ENCODE assay signal across 1 cellular context in genomic region chr9:129258124-129258822, GRCh38.
TF ChIP-seq lines count a peak whose summit lies in the region.

No MANE protein-coding gene starts in this region.

TF ChIP-seq in K562, 482 proteins besides CTCF, POLR2A, EP300 and RAD21 (continued from another document and continues in another):
- no peak; the same call in 1 of the 2 replicates for TF ChIP-seq E2F4 (CRISPR knock-in tag; IDR thresholded peaks at IDR 0.05; ENCODE audit: low read depth)
- TF ChIP-seq ILK (tag; IDR thresholded peaks at IDR 0.05; ENCODE audit: borderline replicate concordance, low read depth): no peak
- no peak for TF ChIP-seq ARNT (IDR thresholded peaks at IDR 0.05)
- TF ChIP-seq EP400 (IDR thresholded peaks at IDR 0.05): peak; percentile 22; the same call in 1 of the 2 replicates
- TF ChIP-seq ZNF511 (CRISPR knock-in tag; IDR thresholded peaks at IDR 0.05): no peak
- TF ChIP-seq DNMT1 (IDR thresholded peaks at IDR 0.05): no peak
- TF ChIP-seq PRDM10 (IDR thresholded peaks at IDR 0.05; ENCODE audit: partially characterized antibody): peak; percentile 89
- no peak for TF ChIP-seq PURB (CRISPR knock-in tag; IDR thresholded peaks at IDR 0.05; ENCODE audit: low read depth)
- TF ChIP-seq HNRNPL (IDR thresholded peaks at IDR 0.05; ENCODE audit: low read depth, low read length): no peak
- no peak for TF ChIP-seq TAF7 (tag; IDR thresholded peaks at IDR 0.05)
- no peak for TF ChIP-seq ZSCAN32 (CRISPR knock-in tag; IDR thresholded peaks at IDR 0.05)
- no peak for TF ChIP-seq ZBTB34 (CRISPR knock-in tag; IDR thresholded peaks at IDR 0.05)
- no peak for TF ChIP-seq NFE2 (IDR thresholded peaks at IDR 0.05; ENCODE audit: low read depth)
- no peak for TF ChIP-seq BRF2 (IDR thresholded peaks at IDR 0.05; ENCODE audit: borderline replicate concordance, insufficient read depth, insufficient read length)
- TF ChIP-seq KAT7 (CRISPR knock-in tag; IDR thresholded peaks at IDR 0.05; ENCODE audit: borderline replicate concordance): no peak
- no peak for TF ChIP-seq RBM14 (IDR thresholded peaks at IDR 0.05; ENCODE audit: borderline replicate concordance, insufficient read depth, low read depth, low read length)
- no peak for TF ChIP-seq KLF13 (tag; IDR thresholded peaks at IDR 0.05; ENCODE audit: borderline replicate concordance, low read depth)
- no peak for TF ChIP-seq ZNF274 (IDR thresholded peaks at IDR 0.05; ENCODE audit: borderline replicate concordance, low read depth, low read length)
- TF ChIP-seq SAP30 (IDR thresholded peaks at IDR 0.05; ENCODE audit: borderline replicate concordance, insufficient read depth, low read depth, low read length, poor library complexity, severe bottlenecking): peak; percentile 96
- no peak for TF ChIP-seq ZBTB5 (IDR thresholded peaks at IDR 0.05)
- TF ChIP-seq ZNF165 (CRISPR knock-in tag; IDR thresholded peaks at IDR 0.05; ENCODE audit: borderline replicate concordance): no peak
- TF ChIP-seq ZNF445 (CRISPR knock-in tag; IDR thresholded peaks at IDR 0.05; ENCODE audit: low read depth): no peak
- no peak for TF ChIP-seq GABPA (tag; conservative IDR thresholded peaks at IDR 0.05; ENCODE audit: low read depth)
- peak; percentile 7 for TF ChIP-seq MEIS2 (IDR thresholded peaks at IDR 0.05; ENCODE audit: partially characterized antibody)
- TF ChIP-seq PRMT5 (CRISPR knock-in tag; IDR thresholded peaks at IDR 0.05): no peak
- TF ChIP-seq YY1 (IDR thresholded peaks at IDR 0.05; ENCODE audit: borderline replicate concordance in 1 of 3, control insufficient read depth in 1 of 3, extremely low read depth in 1 of 3, insufficient read depth in 3 of 3, insufficient read length in 1 of 3, insufficient replicate concordance in 2 of 3, low read depth in 1 of 3, low read length in 2 of 3): no peak
- no peak for TF ChIP-seq ZNF121 (CRISPR knock-in tag; conservative IDR thresholded peaks at IDR 0.05)
- no peak for TF ChIP-seq ZNF143 (CRISPR knock-in tag; IDR thresholded peaks at IDR 0.05)
- TF ChIP-seq ZBED1 (IDR thresholded peaks at IDR 0.05): no peak
- no peak for TF ChIP-seq HDAC8 (tag; IDR thresholded peaks at IDR 0.05)
- TF ChIP-seq CBFB (CRISPR knock-in tag; IDR thresholded peaks at IDR 0.05): no peak
- peak; percentile 84 to 99 for TF ChIP-seq HDAC1 (IDR thresholded peaks at IDR 0.05)
- TF ChIP-seq XRCC5 (IDR thresholded peaks at IDR 0.05; ENCODE audit: low read depth, low read length): no peak
- TF ChIP-seq TOE1 (IDR thresholded peaks at IDR 0.05; ENCODE audit: borderline replicate concordance): no peak
- TF ChIP-seq TOE1 (CRISPR knock-in tag; IDR thresholded peaks at IDR 0.05; ENCODE audit: borderline replicate concordance, low read depth): no peak
- no peak for TF ChIP-seq ETV6 (IDR thresholded peaks at IDR 0.05; ENCODE audit: borderline replicate concordance in 1 of 2, low read depth in 2 of 2, low read length in 1 of 2)
- no peak for TF ChIP-seq ETV6 (CRISPR knock-in tag; IDR thresholded peaks at IDR 0.05; ENCODE audit: borderline replicate concordance)
- TF ChIP-seq ELK3 (CRISPR knock-in tag; IDR thresholded peaks at IDR 0.05): no peak
- no peak for TF ChIP-seq JUND (IDR thresholded peaks at IDR 0.05; ENCODE audit: borderline replicate concordance, low read depth, low read length)
- peak; percentile 10; the same call in 1 of the 3 replicates for TF ChIP-seq JUND (tag; IDR thresholded peaks at IDR 0.05; ENCODE audit: borderline replicate concordance, low read depth, low read length)
- no peak for TF ChIP-seq CLOCK (CRISPR knock-in tag; IDR thresholded peaks at IDR 0.05; ENCODE audit: borderline replicate concordance)
- peak; percentile 73 for TF ChIP-seq BMI1 (IDR thresholded peaks at IDR 0.05; ENCODE audit: low read length)
- TF ChIP-seq MXD1 (CRISPR knock-in tag; IDR thresholded peaks at IDR 0.05; ENCODE audit: borderline replicate concordance, poor library complexity, severe bottlenecking): peak; percentile 97
- TF ChIP-seq ZEB2 (IDR thresholded peaks at IDR 0.05): no peak
- no peak for TF ChIP-seq FOXP4 (CRISPR knock-in tag; IDR thresholded peaks at IDR 0.05; ENCODE audit: borderline replicate concordance)
- no peak for TF ChIP-seq SPI1 (IDR thresholded peaks at IDR 0.05; ENCODE audit: borderline replicate concordance, low read depth, low read length)
- TF ChIP-seq POLR2G (IDR thresholded peaks at IDR 0.05; ENCODE audit: low read depth, low read length): no peak
- TF ChIP-seq NCOR1 (IDR thresholded peaks at IDR 0.05): no peak
- TF ChIP-seq ZNF76 (CRISPR knock-in tag; IDR thresholded peaks at IDR 0.05; ENCODE audit: borderline replicate concordance): no peak
